25 cellular contexts compared by ENCODE assay signal in the genomic region with DNA sequence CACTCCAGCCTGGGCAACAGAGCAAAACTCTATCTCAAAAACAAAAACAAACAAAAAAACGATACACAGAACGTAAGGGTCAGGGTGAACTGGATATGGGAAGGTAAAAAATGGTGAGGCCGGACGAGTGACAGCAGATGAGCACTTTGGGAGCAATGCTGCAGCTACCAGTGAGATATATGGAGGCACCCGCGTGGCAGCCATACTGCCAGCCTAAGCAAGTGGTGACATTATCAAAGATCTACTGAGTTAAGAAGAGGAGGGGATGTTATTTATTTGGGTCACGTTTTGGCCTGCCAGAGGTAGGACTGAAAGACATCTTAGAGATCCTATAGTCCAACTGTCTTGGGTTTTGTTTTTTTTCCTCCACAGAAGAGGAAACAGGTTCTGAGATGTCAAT. TPM values are rescaled to one million over a fixed set of nuclear protein-coding genes. Genes with fewer than 3 reads are reported as not detected.
"Had no signal": no experiment of that assay in that cellular context is flagged by ENCODE, and none has a peak within 500 bp of the region (broad histone marks: within the 10 kb centered on the region; RNA-seq: fewer than 3 reads in every experiment).

No MANE protein-coding gene starts in this region.

- H3K4me1 ChIP-seq: esophagus squamous epithelium, gastroesophageal sphincter, left ventricle myocardium inferior, lower lobe of right lung, right atrium auricular region, tibial artery, upper lobe of right lung, vagina had no signal

- DNase-seq: effector memory CD4-positive, alpha-beta T cell; esophagus squamous epithelium; foreskin fibroblast; kidney; left cardiac atrium; left ventricle myocardium inferior; lower lobe of right lung; natural killer cell; ovary; small intestine; stimulated activated CD4-positive, alpha-beta T cell treated with anti-CD3 and anti-CD28 coated beads, Interleukin-12 subunit alpha, Interleukin-12 subunit beta, amount 100 ng/mL, for 4 hours; stimulated activated naive CD4-positive, alpha-beta T cell; tibial artery; upper lobe of right lung had no signal

- H3K9me3 Mint-ChIP-seq: natural killer cell, neural crest cell had no signal

- H3K36me3 Mint-ChIP-seq: natural killer cell had no signal

- H3K27ac Mint-ChIP-seq: memory B cell, mesothelial cell of epicardium, natural killer cell had no signal

- FAIRE-seq: endometrium, kidney, small intestine had no signal

- H3K9me3 ChIP-seq: lower lobe of right lung, ovary, right atrium auricular region, upper lobe of right lung, vagina had no signal

- ATAC-seq: gastroesophageal sphincter, left cardiac atrium, lower lobe of right lung, natural killer cell had no signal

- H3K4me3 Mint-ChIP-seq: memory B cell, mesothelial cell of epicardium, natural killer cell, neural crest cell had no signal

- H3K27me3 ChIP-seq: ovary, right atrium auricular region, upper lobe of right lung, vagina had no signal

- H3K4me1 Mint-ChIP-seq: memory B cell, mesothelial cell of epicardium, natural killer cell, neural crest cell had no signal

- H3K4me3 ChIP-seq: esophagus squamous epithelium, gastroesophageal sphincter, left ventricle myocardium inferior, lower lobe of right lung, ovary, right atrium auricular region, tibial artery, upper lobe of right lung, vagina had no signal

- H3K36me3 ChIP-seq: left ventricle myocardium inferior, lower lobe of right lung, ovary, upper lobe of right lung, vagina had no signal

- H3K27ac ChIP-seq: epithelial cell of prostate, esophagus squamous epithelium, gastroesophageal sphincter, left ventricle myocardium inferior, lower lobe of right lung, ovary, right atrium auricular region, tibial artery, upper lobe of right lung, vagina had no signal

RNA-seq across cellular contexts. Expression of gene TMPRSS9, which starts 53.1 kb away (rescaled TPM):
- total RNA-seq: kidney, left cardiac atrium, left ventricle myocardium inferior, lower lobe of right lung, mucosa of gallbladder, myocyte, natural killer cell, posterior vena cava, right atrium auricular region, upper lobe of right lung, vagina had no signal
